15 cellular contexts compared by ENCODE assay signal in genomic region chr20:9412309-9412708, GRCh38.
A peak's percentile ranks its signal among the peaks of the same experiment; 100 is the strongest.
DNase-seq lines count a peak whose midpoint lies in the region; ATAC-seq lines count a peak whose summit lies in the region.
"Had no signal": no experiment of that assay in that cellular context is flagged by ENCODE, and none has a peak within 500 bp of the region (broad histone marks: within the 10 kb centered on the region; RNA-seq: fewer than 3 reads in every experiment).

No MANE protein-coding gene starts in this region.

- ATAC-seq in GM18499 (IDR thresholded peaks at IDR 0.05; ENCODE audit: insufficient read depth, unreplicated experiment) (peak; percentile 49), GM19463 (IDR thresholded peaks at IDR 0.05; ENCODE audit: unreplicated experiment) (peak; percentile 59), HG02798 (IDR thresholded peaks at IDR 0.05; ENCODE audit: poor library complexity, unreplicated experiment) (peak; percentile 66), HG03469 (IDR thresholded peaks at IDR 0.05; ENCODE audit: unreplicated experiment) (peak; percentile 63), left cardiac atrium (no peak)
- ATAC-seq: effector memory CD8-positive, alpha-beta T cell had no signal

- no peak for DNase-seq in DMS114 treated with DMSO at 0.1 percent for 48 hours (lab: John Stamatoyannopoulos, UW; ENCODE audit: unreplicated experiment)
- DNase-seq in UCSD-AML1 (lab: John Stamatoyannopoulos, UW; ENCODE audit: unreplicated experiment), result no peak
- DNase-seq in SHP77 (lab: John Stamatoyannopoulos, UW), result no peak
- DNase-seq in left cardiac atrium, result no peak
- DNase-seq: activated CD4-positive, CD25-positive, alpha-beta regulatory T cell; activated T-cell treated with anti-CD3 and anti-CD28 coated beads, Interleukin-2, amount 50 U/mL, for 24 hours; DND-41; effector memory CD8-positive, alpha-beta T cell; glutamatergic neuron; NCI-H1092 treated with DMSO at 0.1 percent for 48 hours; NCI-H526 treated with DMSO at 0.1 percent for 48 hours had no signal

- intact Hi-C loops in left cardiac atrium (cut with DNase I), result loop anchor here (5.0 to 10.0 kb wide), 2 partner anchors 200 to 502 kb away; no protein-coding TSS in a partner anchor

Comparison
In these comparisons a context has a peak if more than half of its experiments do, and no peak if none do; other contexts are left out.
1. ATAC-seq: peak in GM18499 (single experiment), GM19463 (single experiment), HG02798 (single experiment) and HG03469 (single experiment); none in left cardiac atrium (0 of 2).